ENCODE assay signal across 24 cellular contexts in genomic region chr12:23628836-23629235, GRCh38.
DNase-seq lines count a peak whose midpoint lies in the region; ATAC-seq and TF ChIP-seq lines count a peak whose summit lies in the region.
"Had no signal": no experiment of that assay in that cellular context is flagged by ENCODE, and none has a peak within 500 bp of the region (broad histone marks: within the 10 kb centered on the region; RNA-seq: fewer than 3 reads in every experiment).

No MANE protein-coding gene starts in this region.

- DNase-seq in SK-MEL-5 (ENCODE audit: low read depth, low spot score) (peak; percentile 94), endothelial cell (ENCODE audit: low spot score) (no peak), midbrain (lab: John Stamatoyannopoulos, UW) (peak; percentile 60), coronary artery (ENCODE audit: low spot score) (no peak), testis (no peak)
- DNase-seq in stimulated activated CD4-positive, alpha-beta T cell treated with anti-CD3 and anti-CD28 coated beads, Interleukin-4, amount 100 ng/mL, for 1 hour: no peak
- DNase-seq: COR-L47, DMS 273 treated with DMSO at 0.1 percent for 48 hours, DND-41, HCEC 1CT, KG1, NCI-H1105 treated with DMSO at 0.1 percent for 48 hours, NCI-H187, NCI-H2107, NCI-H510A treated with DMSO at 0.1 percent for 48 hours, NCI-H82, PC-3, SIG-M5 had no signal

- H3K36me3 ChIP-seq in ACC112 (ENCODE audit: insufficient read depth, low read length): no peaks in the 10 kb centered on the region
- no peaks in the 10 kb centered on the region for H3K36me3 ChIP-seq in testis (ENCODE audit: low read depth, missing control alignments)

- no peaks in the 10 kb centered on the region for H3K9me3 Mint-ChIP-seq in endothelial cell (ENCODE audit: unreplicated experiment)

- no peaks in the 10 kb centered on the region for H3K79me2 ChIP-seq in ACC112 (ENCODE audit: control insufficient read depth, insufficient read depth, low read length, unreplicated experiment)

- TF ChIP-seq CTCF in endothelial cell (IDR thresholded peaks at IDR 0.05; ENCODE audit: unreplicated experiment): no peak
- TF ChIP-seq CTCF in coronary artery (IDR thresholded peaks at IDR 0.05): no peak
- no peak for TF ChIP-seq CTCF in testis (IDR thresholded peaks at IDR 0.05)

- H3K27ac Mint-ChIP-seq in endothelial cell (ENCODE audit: unreplicated experiment): peak overlapping the region; percentile 26
- H3K27ac Mint-ChIP-seq: B cell had no signal

- H3K36me3 Mint-ChIP-seq in endothelial cell (ENCODE audit: low read depth, unreplicated experiment): no peaks in the 10 kb centered on the region

- no peak overlapping the region for H3K27ac ChIP-seq in ACC112 (ENCODE audit: low read depth, low read length)
- no peak overlapping the region for H3K27ac ChIP-seq in coronary artery
- no peak overlapping the region for H3K27ac ChIP-seq in testis
- H3K27ac ChIP-seq: 22Rv1, RWPE1 had no signal

- H3K4me3 Mint-ChIP-seq in endothelial cell (ENCODE audit: unreplicated experiment): no peak overlapping the region
- H3K4me3 Mint-ChIP-seq: B cell had no signal

- in situ Hi-C loops in SK-MEL-5 (cut with HindIII; ENCODE audit: low pct_unique_long_range_greater_than_20kb, low sequenced_read_pairs): no loop called here

- no peak overlapping the region for H2AFZ ChIP-seq in ACC112 (ENCODE audit: low read length, unreplicated experiment)

- TF ChIP-seq POLR2A in testis (IDR thresholded peaks at IDR 0.05): no peak

- intact Hi-C loops in testis (cut with DNase I; ENCODE audit: low total_unique reads): no loop called here

- no peaks in the 10 kb centered on the region for H3K27me3 Mint-ChIP-seq in endothelial cell (ENCODE audit: unreplicated experiment)
- H3K27me3 Mint-ChIP-seq: B cell had no signal

- ATAC-seq in GM21528 (IDR thresholded peaks at IDR 0.05; ENCODE audit: low FRiP score, unreplicated experiment): no peak
- ATAC-seq: HepG2, PC-3 had no signal

- peak overlapping the region; percentile 54 for H3K4me3 ChIP-seq in ACC112 (ENCODE audit: low read depth, low read length)
- H3K4me3 ChIP-seq in coronary artery: no peak overlapping the region
- no peak overlapping the region for H3K4me3 ChIP-seq in testis

- H3K4me1 Mint-ChIP-seq in endothelial cell (ENCODE audit: unreplicated experiment): no peaks in the 10 kb centered on the region
- H3K4me1 Mint-ChIP-seq: B cell had no signal

- 44 to 46% methylated on average over 3 of the region's 3 CpGs for WGBS in testis, 2 donors

- H3K4me1 ChIP-seq in ACC112 (ENCODE audit: control insufficient read depth, insufficient read depth, low read length, unreplicated experiment) (no peaks in the 10 kb centered on the region), testis (no peaks in the 10 kb centered on the region)

- H3K9me3 ChIP-seq in testis: no peaks in the 10 kb centered on the region

- H3K27me3 ChIP-seq in ACC112 (ENCODE audit: insufficient read depth, low read length) (no peaks in the 10 kb centered on the region), testis (no peaks in the 10 kb centered on the region)

Comparison
In these comparisons a context has a peak if more than half of its experiments do, and no peak if none do; other contexts are left out.
1. DNase-seq: peak in SK-MEL-5 (single experiment) and midbrain (single experiment); none in endothelial cell (single experiment), coronary artery (single experiment), testis (single experiment) and stimulated activated CD4-positive, alpha-beta T cell treated with anti-CD3 and anti-CD28 coated beads, Interleukin-4, amount 100 ng/mL, for 1 hour (single experiment).